ENCODE assay signal across 21 cellular contexts in the genomic region with DNA sequence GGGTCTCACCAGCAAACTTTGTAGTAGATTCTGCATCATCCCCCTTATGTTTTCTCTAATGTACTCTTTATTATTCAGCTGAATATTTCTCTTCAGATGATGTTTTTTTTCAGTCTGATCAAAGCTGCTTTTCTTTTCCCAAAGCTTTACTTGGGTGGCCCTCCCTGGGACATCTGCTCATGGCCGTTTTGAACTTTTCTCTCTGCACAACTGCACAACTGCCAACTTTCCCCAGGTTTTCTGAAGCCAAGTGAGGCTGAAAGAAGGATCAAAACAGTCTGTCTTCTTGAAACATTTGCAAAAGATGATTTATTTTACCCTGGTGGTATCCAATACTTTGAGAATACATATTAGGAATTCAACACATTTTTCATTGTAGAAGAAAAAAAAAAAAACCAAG. TPM values are rescaled to one million over a fixed set of nuclear protein-coding genes. Genes with fewer than 3 reads are reported as not detected.
"Had no signal": no experiment of that assay in that cellular context is flagged by ENCODE, and none has a peak within 500 bp of the region (broad histone marks: within the 10 kb centered on the region; RNA-seq: fewer than 3 reads in every experiment).

No MANE protein-coding gene starts in this region.

- H3K9me3 Mint-ChIP-seq: memory B cell had no signal

- ATAC-seq: gastroesophageal sphincter; heart left ventricle; stimulated activated naive CD8-positive, alpha-beta T cell treated with anti-CD3 and anti-CD28 coated beads, Interleukin-15, Interleukin-2, amounts not matched to agents 100 U/mL and 50 U/mL, for 24 hours had no signal

- H3K27me3 Mint-ChIP-seq: activated CD4-positive, alpha-beta memory T cell treated with anti-CD3 and anti-CD28 coated beads for 36 hours; progenitor cell of endocrine pancreas had no signal

- H3K27me3 ChIP-seq: adrenal gland, ascending aorta, brain microvascular endothelial cell, esophagus muscularis mucosa, gastroesophageal sphincter, heart left ventricle, thyroid gland had no signal

- H3K27ac ChIP-seq: ascending aorta, brain microvascular endothelial cell, heart left ventricle, thyroid gland had no signal

- H3K27ac Mint-ChIP-seq: activated CD4-positive, alpha-beta memory T cell treated with anti-CD3 and anti-CD28 coated beads for 36 hours; memory B cell; progenitor cell of endocrine pancreas had no signal

- H3K4me3 ChIP-seq: adrenal gland, ascending aorta, esophagus muscularis mucosa, gastroesophageal sphincter, heart left ventricle, thyroid gland had no signal

- H3K36me3 ChIP-seq: adrenal gland, ascending aorta, brain microvascular endothelial cell, esophagus muscularis mucosa, gastroesophageal sphincter, heart left ventricle, thyroid gland had no signal

- H3K4me1 ChIP-seq: adrenal gland, ascending aorta, thyroid gland had no signal

- DNase-seq: activated CD4-positive, alpha-beta memory T cell treated with anti-CD3 and anti-CD28 coated beads for 36 hours; activated CD4-positive, alpha-beta T cell treated with anti-CD3 and anti-CD28 coated beads for 48 hours; activated CD4-positive, CD25-positive, alpha-beta regulatory T cell; activated effector memory CD4-positive, alpha-beta T cell treated with anti-CD3 and anti-CD28 coated beads, Interleukin-2, amount 50 U/mL, for 16 hours; activated naive CD4-positive, alpha-beta T cell treated with anti-CD3 and anti-CD28 coated beads, Interleukin-2, amount 50 U/mL, for 16 hours; activated T-cell treated with anti-CD3 and anti-CD28 coated beads for 4 hours; brain microvascular endothelial cell; central memory CD4-positive, alpha-beta T cell; retina; stimulated activated CD4-positive, alpha-beta T cell treated with anti-CD3 and anti-CD28 coated beads, Interleukin-4, amount 100 ng/mL, for 24 hours; stimulated activated naive CD8-positive, alpha-beta T cell treated with anti-CD3 and anti-CD28 coated beads, Interleukin-15, Interleukin-2, amounts not matched to agents 100 U/mL and 50 U/mL, for 24 hours; T1000; thyroid gland had no signal

- H3K9me3 ChIP-seq: adrenal gland, ascending aorta, esophagus muscularis mucosa, gastroesophageal sphincter, heart left ventricle, thyroid gland had no signal

- H3K4me3 Mint-ChIP-seq: activated CD4-positive, alpha-beta memory T cell treated with anti-CD3 and anti-CD28 coated beads for 36 hours; memory B cell had no signal

- H3K36me3 Mint-ChIP-seq: memory B cell had no signal

RNA-seq across cellular contexts. Expression of gene GASK1A, which starts 43.0 kb away (rescaled TPM):
- total RNA-seq: activated CD4-positive, alpha-beta memory T cell treated with anti-CD3 and anti-CD28 coated beads for 36 hours; T-helper 1 cell treated with Interleukin-12 subunit alpha and Interleukin-12 subunit beta and Interleukin-4 antibody, amounts not matched to agents 30 ng/mL and 1 ng/mL, for 36 hours had no signal
